Comparison of ENCODE assay signal across 18 cellular contexts in genomic region chr3:52774901-52775864, GRCh38. TPM values are rescaled to one million over a fixed set of nuclear protein-coding genes. Genes with fewer than 3 reads are reported as not detected.
A peak's percentile ranks its signal among the peaks of the same experiment; 100 is the strongest.
DNase-seq lines count a peak whose midpoint lies in the region; ATAC-seq and TF ChIP-seq lines count a peak whose summit lies in the region.
"Had no signal": no experiment of that assay in that cellular context is flagged by ENCODE, and none has a peak within 500 bp of the region (broad histone marks: within the 10 kb centered on the region; RNA-seq: fewer than 3 reads in every experiment).

No MANE protein-coding gene starts in this region.

- no peak overlapping the region for H3K4me3 ChIP-seq in psoas muscle
- H3K4me3 ChIP-seq in esophagus squamous epithelium = no peak overlapping the region
- H3K4me3 ChIP-seq: HAP-1, Peyer's patch, suprapubic skin had no signal

- H3K4me1 Mint-ChIP-seq in progenitor cell of endocrine pancreas (ENCODE audit: low read depth) = peaks cover 27% of the 10 kb centered on the region

- H3K9me3 ChIP-seq in psoas muscle (no peaks in the 10 kb centered on the region), esophagus squamous epithelium (no peaks in the 10 kb centered on the region)
- H3K9me3 ChIP-seq: HAP-1, Peyer's patch, suprapubic skin had no signal

- no peaks in the 10 kb centered on the region for H3K36me3 ChIP-seq in psoas muscle (ENCODE audit: insufficient read depth in 1 of 2, low read depth in 1 of 2)
- no peaks in the 10 kb centered on the region for H3K36me3 ChIP-seq in esophagus squamous epithelium
- H3K36me3 ChIP-seq: HAP-1, Peyer's patch, suprapubic skin had no signal

- peak overlapping the region; percentile 86 for H3K27ac Mint-ChIP-seq in progenitor cell of endocrine pancreas

- H3K27me3 Mint-ChIP-seq in progenitor cell of endocrine pancreas = no peaks in the 10 kb centered on the region

- H3K9me3 Mint-ChIP-seq in progenitor cell of endocrine pancreas (ENCODE audit: low read depth) = no peaks in the 10 kb centered on the region

- H3K27me3 ChIP-seq in psoas muscle (ENCODE audit: insufficient read depth in 3 of 3, low read length in 2 of 3) (no peaks in the 10 kb centered on the region), esophagus squamous epithelium (peaks cover 0 to 11% (median 0%) of the 10 kb centered on the region in 4 donors)
- H3K27me3 ChIP-seq: Peyer's patch, suprapubic skin had no signal

- ATAC-seq in psoas muscle = no peak

- intact Hi-C loops in psoas muscle (cut with DNase I) (loop anchor here in 1 of 2 donors (5.0 kb wide), 1 partner anchor 52 kb away; no protein-coding TSS in a partner anchor), esophagus squamous epithelium (cut with DNase I) (no loop called here)

- no peak overlapping the region for H3K27ac ChIP-seq in psoas muscle
- H3K27ac ChIP-seq in esophagus squamous epithelium = no peak overlapping the region
- H3K27ac ChIP-seq: 22Rv1, Peyer's patch, suprapubic skin had no signal

- DNase-seq in DMS 273 (lab: John Stamatoyannopoulos, UW; ENCODE audit: unreplicated experiment) = peak; percentile 26
- no peak for DNase-seq in DMS 273 treated with DMSO at 0.1 percent for 48 hours (lab: John Stamatoyannopoulos, UW)
- DNase-seq in NCI-H2107 (lab: John Stamatoyannopoulos, UW) = peak; percentile 19
- DNase-seq in erythroblast (lab: John Stamatoyannopoulos, UW) = peak; percentile 59 to 60
- DNase-seq in progenitor cell of endocrine pancreas (ENCODE audit: low spot score, unreplicated experiment) = no peak
- no peak for DNase-seq in activated naive CD4-positive, alpha-beta T cell treated with Interleukin-2 at 50 U/mL for 16 hours
- DNase-seq in psoas muscle = no peak
- DNase-seq in esophagus squamous epithelium (lab: John Stamatoyannopoulos, UW) = no peak
- DNase-seq: activated CD8-positive, alpha-beta memory T cell treated with anti-CD3 and anti-CD28 coated beads, Interleukin-2, amount 50 U/mL, for 4 hours; NCI-H1694 treated with DMSO at 0.1 percent for 48 hours; retina; T-helper 9 cell had no signal

- TF ChIP-seq CTCF in progenitor cell of endocrine pancreas (IDR thresholded peaks at IDR 0.05; ENCODE audit: unreplicated experiment) (no peak), psoas muscle (IDR thresholded peaks at IDR 0.05) (no peak), esophagus squamous epithelium (IDR thresholded peaks at IDR 0.05) (no peak)

- WGBS in psoas muscle, 3 donors = 43 to 51% (median 46%) methylated on average over 6 of the region's 6 CpGs
- 46 to 55% methylated on average over 5 to 6 of the region's 6 CpGs for WGBS in esophagus squamous epithelium, 2 donors

- peaks cover 5% of the 10 kb centered on the region for H3K4me1 ChIP-seq in psoas muscle
- peaks cover 0 to 7% (median 5%) of the 10 kb centered on the region in 3 donors for H3K4me1 ChIP-seq in esophagus squamous epithelium

- TF ChIP-seq POLR2A in erythroblast (IDR thresholded peaks at IDR 0.05; ENCODE audit: low read length) (no peak), esophagus squamous epithelium (IDR thresholded peaks at IDR 0.05) (no peak)

- no peak overlapping the region for H3K4me3 Mint-ChIP-seq in progenitor cell of endocrine pancreas (ENCODE audit: low read depth)

- H3K36me3 Mint-ChIP-seq in progenitor cell of endocrine pancreas (ENCODE audit: insufficient read depth) = no peaks in the 10 kb centered on the region

RNA-seq across cellular contexts. Expression of gene ITIH1, which starts 2.2 kb away (rescaled TPM):
- total RNA-seq in progenitor cell of endocrine pancreas (11.3 and 14.1 TPM in 2 replicates), psoas muscle (not detected), esophagus squamous epithelium (not detected)
- under 1 TPM in 1 of 3 donors, not detected in 2; 0.03 TPM for polyA plus RNA-seq in psoas muscle
- total RNA-seq: astrocyte, HT-29, Peyer's patch had no signal

RNA-seq across cellular contexts. Expression of gene NEK4, which starts 4.4 kb away (rescaled TPM):
- total RNA-seq in progenitor cell of endocrine pancreas = 49.8 and 51.1 TPM in 2 replicates
- 10 to 100 TPM; 13.8 to 22.1 (median 17.4) TPM for total RNA-seq in psoas muscle
- polyA plus RNA-seq in psoas muscle = 10 to 100 TPM in 1 of 3 donors, 1 to 10 TPM in 2; 4.7 to 22.2 (median 5.2) TPM
- total RNA-seq in esophagus squamous epithelium = 10 to 100 TPM in 3 of 4 donors, 1 to 10 TPM in 1; 8.0 to 16.6 (median 14.6) TPM

RNA-seq across cellular contexts. Expression of gene ITIH3, which starts 19.4 kb away (rescaled TPM):
- 0.87 and 1.2 TPM in 2 replicates for total RNA-seq in progenitor cell of endocrine pancreas
- under 1 TPM in 2 of 4 donors, not detected in 2; 0.25 to 0.77 TPM for total RNA-seq in psoas muscle
- polyA plus RNA-seq in psoas muscle = under 1 TPM; 0.18 to 0.39 (median 0.29) TPM
- 1 to 10 TPM in 2 of 4 donors, under 1 TPM in 1, not detected in 1; 0.26 to 3.7 (median 1.3) TPM for total RNA-seq in esophagus squamous epithelium
- total RNA-seq: HT-29 had no signal

RNA-seq across cellular contexts. Expression of gene ITIH4, which starts 55.3 kb away (rescaled TPM):
- total RNA-seq in progenitor cell of endocrine pancreas = 2.9 and 9.7 TPM in 2 replicates
- total RNA-seq in psoas muscle = 10 to 100 TPM; 13.1 to 90.8 (median 38.8) TPM
- polyA plus RNA-seq in psoas muscle = 10 to 100 TPM in 1 of 3 donors, 1 to 10 TPM in 2; 1.3 to 29.2 (median 7.4) TPM
- total RNA-seq in esophagus squamous epithelium = 1 to 10 TPM in 3 of 4 donors, under 1 TPM in 1; 0.22 to 2.3 (median 1.5) TPM
- total RNA-seq: HT-29 had no signal

RNA-seq across cellular contexts. Expression of gene MUSTN1, which starts 59.6 kb away (rescaled TPM):
- total RNA-seq in progenitor cell of endocrine pancreas (not detected in 2 replicates), psoas muscle (1,000 to 10,000 TPM in 2 of 4 donors, 100 to 1,000 TPM in 2; 138 to 1,165 (median 841) TPM), esophagus squamous epithelium (10 to 100 TPM in 1 of 4 donors, 1 to 10 TPM in 2, not detected in 1; 4.2 to 15.7 (median 5.7) TPM)
- 1,000 to 10,000 TPM in 1 of 3 donors, 100 to 1,000 TPM in 1, 10 to 100 TPM in 1; 91.1 to 1,241 (median 578) TPM for polyA plus RNA-seq in psoas muscle
- total RNA-seq: astrocyte, HT-29 had no signal

Comparison
In these comparisons a context has a peak if more than half of its experiments do, and no peak if none do; other contexts are left out.
1. DNase-seq: peak in DMS 273 (single experiment), NCI-H2107 (single experiment) and erythroblast (2 of 2); none in DMS 273 treated with DMSO at 0.1 percent for 48 hours (single experiment), progenitor cell of endocrine pancreas (single experiment), activated naive CD4-positive, alpha-beta T cell treated with Interleukin-2 at 50 U/mL for 16 hours (single experiment), psoas muscle (0 of 2) and esophagus squamous epithelium (single experiment).
2. RNA of gene ITIH1, which starts 2.2 kb away (total RNA-seq): 11.3 to 14.1 TPM in progenitor cell of endocrine pancreas; not detected in psoas muscle and not detected in esophagus squamous epithelium; every median in the first group is over 10 times any median in the second.